12 cellular contexts compared by ENCODE assay signal in genomic region chr5:66796306-66797292, GRCh38.
DNase-seq lines count a peak whose midpoint lies in the region; FAIRE-seq and TF ChIP-seq lines count a peak whose summit lies in the region.
"Had no signal": no experiment of that assay in that cellular context is flagged by ENCODE, and none has a peak within 500 bp of the region (broad histone marks: within the 10 kb centered on the region; RNA-seq: fewer than 3 reads in every experiment).

No MANE protein-coding gene starts in this region.

- H3K14ac ChIP-seq in neuronal stem cell (ENCODE audit: low read length) = no peak overlapping the region

- no peak overlapping the region for H3K9ac ChIP-seq in neuronal stem cell (ENCODE audit: low read depth, low read length, poor library complexity)

- H4K91ac ChIP-seq in neuronal stem cell (ENCODE audit: low read depth, low read length, poor library complexity) = no peak overlapping the region

- H2AFZ ChIP-seq in neuronal stem cell (ENCODE audit: low read length) = no peak overlapping the region

- TF ChIP-seq CTCF in progenitor cell of endocrine pancreas (IDR thresholded peaks at IDR 0.05; ENCODE audit: unreplicated experiment) = peak; percentile 44
- peak in 27 of 56 donors; percentile 6 to 41 (median 25) for TF ChIP-seq CTCF in dorsolateral prefrontal cortex (IDR thresholded peaks at IDR 0.05 in 54 of 56, conservative IDR thresholded peaks at IDR 0.05 in 2 of 56; ENCODE audit: low read depth in 1 of 56, partially characterized antibody in 56 of 56)

- H3K4me3 Mint-ChIP-seq in progenitor cell of endocrine pancreas (ENCODE audit: low read depth) = no peak overlapping the region
- H3K4me3 Mint-ChIP-seq: B cell had no signal

- H2BK15ac ChIP-seq in neuronal stem cell (ENCODE audit: low read length) = no peak overlapping the region

- H3K4me2 ChIP-seq in neuronal stem cell (ENCODE audit: insufficient read depth, low read length, poor library complexity, severe bottlenecking) = no peak overlapping the region

- no peak overlapping the region for H3K4ac ChIP-seq in neuronal stem cell (ENCODE audit: low read length)

- no peaks in the 10 kb centered on the region for H3K79me1 ChIP-seq in neuronal stem cell (ENCODE audit: low read depth, low read length)

- peak; percentile 22 for DNase-seq in NCI-H510A treated with DMSO at 0.1 percent for 48 hours (lab: John Stamatoyannopoulos, UW)
- DNase-seq in NCI-H510A (lab: John Stamatoyannopoulos, UW) = no peak
- peak; percentile 67 for DNase-seq in NCI-H2029 treated with DMSO at 0.1 percent for 48 hours (lab: John Stamatoyannopoulos, UW)
- DNase-seq in cerebellum (ENCODE audit: low spot score) = peak; percentile 23
- DNase-seq in progenitor cell of endocrine pancreas (ENCODE audit: low spot score, unreplicated experiment) = no peak
- DNase-seq in HTR-8/SVneo (ENCODE audit: insufficient read length, low spot score) = no peak
- no peak for DNase-seq in neuronal stem cell (ENCODE audit: low spot score)
- DNase-seq in dorsolateral prefrontal cortex = no peak
- DNase-seq: H7, Peyer's patch had no signal

- no peak overlapping the region for H3K27ac Mint-ChIP-seq in progenitor cell of endocrine pancreas
- H3K27ac Mint-ChIP-seq: B cell had no signal

- H3K9me3 Mint-ChIP-seq in progenitor cell of endocrine pancreas (ENCODE audit: low read depth) = no peaks in the 10 kb centered on the region

- H3K27me3 ChIP-seq in neuronal stem cell (ENCODE audit: control insufficient read depth in 3 of 3, insufficient read depth in 3 of 3, low read depth in 1 of 3, low read length in 3 of 3) = no peaks in the 10 kb centered on the region
- H3K27me3 ChIP-seq in dorsolateral prefrontal cortex = no peaks in the 10 kb centered on the region
- H3K27me3 ChIP-seq: Peyer's patch had no signal

- H2BK12ac ChIP-seq in neuronal stem cell (ENCODE audit: low read length) = no peak overlapping the region

- peaks cover 5% of the 10 kb centered on the region for H3K36me3 Mint-ChIP-seq in progenitor cell of endocrine pancreas (ENCODE audit: insufficient read depth)

- H3K9me3 ChIP-seq in neuronal stem cell (replicated peaks in 1 of 2; ENCODE audit: control insufficient read depth in 2 of 2, insufficient read depth in 1 of 2, low read depth in 1 of 2, low read length in 2 of 2) = no peaks in the 10 kb centered on the region
- H3K9me3 ChIP-seq: Peyer's patch had no signal

- no peak overlapping the region for H2BK120ac ChIP-seq in neuronal stem cell (ENCODE audit: low read depth, low read length)

- no peaks in the 10 kb centered on the region for H3K4me1 ChIP-seq in neuronal stem cell (ENCODE audit: control insufficient read depth in 2 of 2, insufficient read depth in 1 of 2, low read depth in 1 of 2, low read length in 2 of 2)
- H3K4me1 ChIP-seq: Peyer's patch had no signal

- FAIRE-seq in HTR-8/SVneo (lab: Jason Lieb, UNC) = no peak
- FAIRE-seq: GM18507 had no signal

- no peaks in the 10 kb centered on the region for H3K27me3 Mint-ChIP-seq in progenitor cell of endocrine pancreas

- H3K4me3 ChIP-seq in neuronal stem cell (ENCODE audit: low read length in 2 of 2) = no peak overlapping the region
- H3K4me3 ChIP-seq in dorsolateral prefrontal cortex = no peak overlapping the region
- H3K4me3 ChIP-seq: Peyer's patch had no signal

- no peak overlapping the region for H3K27ac ChIP-seq in neuronal stem cell (replicated peaks; ENCODE audit: low read length)
- H3K27ac ChIP-seq in dorsolateral prefrontal cortex = no peak overlapping the region
- H3K27ac ChIP-seq: Peyer's patch had no signal

- no peak overlapping the region for H2BK5ac ChIP-seq in neuronal stem cell (ENCODE audit: low read length)

- no peak overlapping the region for H4K8ac ChIP-seq in neuronal stem cell (ENCODE audit: low read depth, low read length)

- H3K36me3 ChIP-seq in neuronal stem cell (replicated peaks in 1 of 2; ENCODE audit: control insufficient read depth in 2 of 2, insufficient read depth in 2 of 2, low read length in 2 of 2) = no peaks in the 10 kb centered on the region
- H3K36me3 ChIP-seq: Peyer's patch had no signal

- H3K23ac ChIP-seq in neuronal stem cell (ENCODE audit: low read depth, low read length, poor library complexity) = no peak overlapping the region

- no CpG with 5 or more reads among the region's 9 CpGs for WGBS in neuronal stem cell (ENCODE audit: extremely low coverage in 2 of 2, insufficient read length in 2 of 2, insufficient replicate concordance in 1 of 2), 2 donors

- intact Hi-C loops in dorsolateral prefrontal cortex (cut with DNase I) = no loop called here

- peaks cover 6% of the 10 kb centered on the region for H3K4me1 Mint-ChIP-seq in progenitor cell of endocrine pancreas (ENCODE audit: low read depth)

- no peak overlapping the region for H2AK5ac ChIP-seq in neuronal stem cell (ENCODE audit: low read depth, low read length)

- no peak overlapping the region for H3K18ac ChIP-seq in neuronal stem cell (ENCODE audit: low read length)

Comparison
In these comparisons a context has a peak if more than half of its experiments do, and no peak if none do; other contexts are left out.
1. DNase-seq: peak in NCI-H510A treated with DMSO at 0.1 percent for 48 hours (single experiment), NCI-H2029 treated with DMSO at 0.1 percent for 48 hours (single experiment) and cerebellum (single experiment); none in NCI-H510A (single experiment), progenitor cell of endocrine pancreas (single experiment), HTR-8/SVneo (single experiment), neuronal stem cell (single experiment) and dorsolateral prefrontal cortex (0 of 10).